In genomic region chr14:35814371-35815005, GRCh38 we compare ENCODE assay signal across 8 cellular contexts. TPM values are rescaled to one million over a fixed set of nuclear protein-coding genes. Genes with fewer than 3 reads are reported as not detected.
DNase-seq lines count a peak whose midpoint lies in the region; ATAC-seq, FAIRE-seq and TF ChIP-seq lines count a peak whose summit lies in the region.

No MANE protein-coding gene starts in this region.

- no peaks in the 10 kb centered on the region for H3K4me1 Mint-ChIP-seq in T-helper 17 cell

- H3K4me3 ChIP-seq in DND-41 (ENCODE audit: low read depth in 1 of 2, low read length in 2 of 2): no peak overlapping the region
- H3K4me3 ChIP-seq in ascending aorta: no peak overlapping the region
- no peak overlapping the region for H3K4me3 ChIP-seq in keratinocyte (ENCODE audit: control insufficient read depth in 2 of 3, extremely low read depth in 1 of 3, insufficient read depth in 2 of 3, low read depth in 1 of 3, low read length in 3 of 3)

- ATAC-seq in DND-41 (ENCODE audit: insufficient read depth, low read depth) (peak; percentile 94), GM21576 (IDR thresholded peaks at IDR 0.05; ENCODE audit: unreplicated experiment) (peak; percentile 81), T-helper 17 cell (peak; percentile 92), GM21737 (IDR thresholded peaks at IDR 0.05; ENCODE audit: unreplicated experiment) (no peak)

- H3K36me3 Mint-ChIP-seq in T-helper 17 cell (ENCODE audit: low read depth): no peaks in the 10 kb centered on the region

- no peaks in the 10 kb centered on the region for H3K9me1 ChIP-seq in keratinocyte (ENCODE audit: control insufficient read depth, extremely low read depth, insufficient read depth, low read length)

- no peak overlapping the region for H3K4me3 Mint-ChIP-seq in T-helper 17 cell

- H3K79me2 ChIP-seq in DND-41 (ENCODE audit: insufficient read depth, low read length) (no peaks in the 10 kb centered on the region), keratinocyte (ENCODE audit: control insufficient read depth, insufficient read depth, low read length) (no peaks in the 10 kb centered on the region)

- H4K20me1 ChIP-seq in DND-41 (ENCODE audit: insufficient read depth, low read length): no peaks in the 10 kb centered on the region
- no peaks in the 10 kb centered on the region for H4K20me1 ChIP-seq in keratinocyte (ENCODE audit: control insufficient read depth, extremely low read depth, insufficient read depth, low read length)

- H3K36me3 ChIP-seq in DND-41 (ENCODE audit: insufficient read depth, low read length): no peaks in the 10 kb centered on the region
- H3K36me3 ChIP-seq in ascending aorta: no peaks in the 10 kb centered on the region
- no peaks in the 10 kb centered on the region for H3K36me3 ChIP-seq in keratinocyte (ENCODE audit: control insufficient read depth in 2 of 2, extremely low read depth in 1 of 2, insufficient read depth in 2 of 2, low read length in 2 of 2)

- H3K27me3 ChIP-seq in DND-41 (ENCODE audit: insufficient read depth, low read length, poor library complexity) (no peaks in the 10 kb centered on the region), ascending aorta (no peaks in the 10 kb centered on the region), keratinocyte (ENCODE audit: control insufficient read depth, extremely low read depth, insufficient read depth, low read length) (no peaks in the 10 kb centered on the region)

- no peak overlapping the region for H3K4me2 ChIP-seq in DND-41 (ENCODE audit: insufficient read depth, low read length)
- no peak overlapping the region for H3K4me2 ChIP-seq in keratinocyte (ENCODE audit: control insufficient read depth, extremely low read depth, insufficient read depth, low read depth, low read length)

- H3K9me3 ChIP-seq in DND-41 (ENCODE audit: insufficient read depth, low read length, severe bottlenecking) (no peaks in the 10 kb centered on the region), T-helper 17 cell (ENCODE audit: control insufficient read depth, low read length, poor library complexity, severe bottlenecking) (no peaks in the 10 kb centered on the region), ascending aorta (no peaks in the 10 kb centered on the region), keratinocyte (ENCODE audit: control insufficient read depth, low read depth, low read length) (no peaks in the 10 kb centered on the region)

- H3K27me3 Mint-ChIP-seq in T-helper 17 cell: peaks cover 6% of the 10 kb centered on the region

- H3K27ac Mint-ChIP-seq in T-helper 17 cell: no peak overlapping the region

- peak; percentile 79 for DNase-seq in DND-41
- DNase-seq in NCI-H1048 (lab: John Stamatoyannopoulos, UW): peak; percentile 19
- DNase-seq in T-helper 17 cell: peak; percentile 61 to 75 (median 61)
- no peak for DNase-seq in ascending aorta (ENCODE audit: low spot score in 2 of 2)
- no peak for DNase-seq in keratinocyte (ENCODE audit: low read depth, low spot score)
- DNase-seq in stimulated activated CD4-positive, alpha-beta T cell treated with anti-CD3 and anti-CD28 coated beads, TNF-alpha, amount 100 ng/mL, for 1 hour (ENCODE audit: low read depth in 3 of 3, low spot score in 1 of 3): peak; percentile 51 to 61 (median 56)

- peak; percentile 41 for FAIRE-seq in keratinocyte (lab: Jason Lieb, UNC)

- H3K4me1 ChIP-seq in DND-41 (ENCODE audit: insufficient read depth, low read length): peaks cover 1% of the 10 kb centered on the region
- no peaks in the 10 kb centered on the region for H3K4me1 ChIP-seq in ascending aorta
- H3K4me1 ChIP-seq in keratinocyte (ENCODE audit: control insufficient read depth, extremely low read depth, insufficient read depth, low read length): no peaks in the 10 kb centered on the region

- intact Hi-C loops in ascending aorta (cut with DNase I): no loop called here

- dilution Hi-C loops in keratinocyte (cut with MboI; ENCODE audit: extremely low pct_ligation_motif_present, low sequenced_read_pairs): no loop called here

- H3K9ac ChIP-seq in DND-41 (ENCODE audit: low read depth, low read length) (no peak overlapping the region), keratinocyte (ENCODE audit: control insufficient read depth, extremely low read depth, insufficient read depth, low read length) (no peak overlapping the region)

- H2AFZ ChIP-seq in DND-41 (ENCODE audit: low read depth, low read length) (no peak overlapping the region), keratinocyte (ENCODE audit: control insufficient read depth, low read length) (no peak overlapping the region)

- TF ChIP-seq CTCF in DND-41 (IDR thresholded peaks at IDR 0.05; ENCODE audit: borderline replicate concordance, extremely low read depth, low read length, poor library complexity, severe bottlenecking) (peak; percentile 87), ascending aorta (IDR thresholded peaks at IDR 0.05) (peak in 2 of 3 experiments; percentile 58 to 60), keratinocyte (optimal IDR thresholded peaks at IDR 0.05 in 1 of 3, IDR thresholded peaks at IDR 0.05 in 1 of 3, conservative IDR thresholded peaks at IDR 0.05 in 1 of 3; ENCODE audit: extremely low read depth in 1 of 3, insufficient read depth in 2 of 3, low read length in 3 of 3) (peak; percentile 71 to 78 (median 74))

- H3K27ac ChIP-seq in DND-41 (ENCODE audit: low read length): no peak overlapping the region
- no peak overlapping the region for H3K27ac ChIP-seq in ascending aorta
- H3K27ac ChIP-seq in keratinocyte (ENCODE audit: control insufficient read depth, insufficient read depth, low read length): no peak overlapping the region

RNA-seq across cellular contexts. Expression of gene RALGAPA1, which starts 5.4 kb away (rescaled TPM):
- total RNA-seq in T-helper 17 cell (10 to 100 TPM; 79.0 to 79.4 TPM), ascending aorta (101 TPM)
- 6.2 to 12.1 TPM (median 10.9 TPM) in 3 replicates for polyA plus RNA-seq in keratinocyte
- polyA plus RNA-seq in keratinocyte (2011; ENCODE audit: low read depth): 13.0 TPM
- 3.9 and 9.4 TPM in 2 replicates for polyA plus RNA-seq in keratinocyte (2011; cell fraction: cytosol; rRNA removed)
- 17.7 and 20.1 TPM in 2 replicates for polyA plus RNA-seq in keratinocyte (2011; cell fraction: nucleus; rRNA removed)
- 7.0 and 12.4 TPM in 2 replicates for polyA plus RNA-seq in keratinocyte (2012; ENCODE audit: low replicate concordance)
- 8.3 to 43.0 TPM (median 26.8 TPM) in 3 replicates for polyA minus RNA-seq in keratinocyte
- 17.3 TPM for polyA minus RNA-seq in keratinocyte (2011; cell fraction: cytosol; rRNA and poly(A)+ RNA removed)
- polyA minus RNA-seq in keratinocyte (2011; cell fraction: nucleus; rRNA and poly(A)+ RNA removed): 33.6 and 73.1 TPM in 2 replicates

RNA-seq across cellular contexts. Expression of gene BRMS1L, which starts 11.7 kb away (rescaled TPM):
- total RNA-seq in T-helper 17 cell (10 to 100 TPM in 1 of 2 donors, 1 to 10 TPM in 1; 5.3 to 15.4 TPM), ascending aorta (7.7 TPM)
- 5.9 to 12.0 TPM (median 6.4 TPM) in 3 replicates for polyA plus RNA-seq in keratinocyte
- 23.2 TPM for polyA plus RNA-seq in keratinocyte (2011; ENCODE audit: low read depth)
- 4.8 and 9.3 TPM in 2 replicates for polyA plus RNA-seq in keratinocyte (2011; cell fraction: cytosol; rRNA removed)
- polyA plus RNA-seq in keratinocyte (2011; cell fraction: nucleus; rRNA removed): 4.6 and 10.4 TPM in 2 replicates
- 3.9 and 8.4 TPM in 2 replicates for polyA plus RNA-seq in keratinocyte (2012; ENCODE audit: low replicate concordance)
- 0.82 to 4.6 TPM (median 0.85 TPM) in 3 replicates for polyA minus RNA-seq in keratinocyte
- polyA minus RNA-seq in keratinocyte (2011; cell fraction: cytosol; rRNA and poly(A)+ RNA removed): 3.1 TPM
- 2.3 and 13.7 TPM in 2 replicates for polyA minus RNA-seq in keratinocyte (2011; cell fraction: nucleus; rRNA and poly(A)+ RNA removed)

Comparison
In these comparisons a context has a peak if more than half of its experiments do, and no peak if none do; other contexts are left out.
1. DNase-seq: peak in DND-41 (single experiment), NCI-H1048 (single experiment), T-helper 17 cell (3 of 3) and stimulated activated CD4-positive, alpha-beta T cell treated with anti-CD3 and anti-CD28 coated beads, TNF-alpha, amount 100 ng/mL, for 1 hour (3 of 3); none in ascending aorta (0 of 2) and keratinocyte (single experiment).
2. Peak in every context shown above with its lines, with median percentiles within 50 percentile points of each other: CTCF ChIP-seq.